ENCODE assay signal across 9 cellular contexts in genomic region chr5:32283539-32284377, GRCh38. TPM values are rescaled to one million over a fixed set of nuclear protein-coding genes. Genes with fewer than 3 reads are reported as not detected.
DNase-seq lines count a peak whose midpoint lies in the region; ATAC-seq and TF ChIP-seq lines count a peak whose summit lies in the region.
"Had no signal": no experiment of that assay in that cellular context is flagged by ENCODE, and none has a peak within 500 bp of the region (broad histone marks: within the 10 kb centered on the region; RNA-seq: fewer than 3 reads in every experiment).

No MANE protein-coding gene starts in this region.

- no peak overlapping the region for H3K4me3 ChIP-seq in MM.1S (ENCODE audit: low read length)

- no peaks in the 10 kb centered on the region for H3K27me3 Mint-ChIP-seq in T-helper 17 cell

- peak; percentile 52 for ATAC-seq in GM18502 (IDR thresholded peaks at IDR 0.05; ENCODE audit: poor library complexity, unreplicated experiment)
- ATAC-seq in GM21786 (IDR thresholded peaks at IDR 0.05; ENCODE audit: unreplicated experiment): peak; percentile 62
- no peak for ATAC-seq in T-helper 17 cell
- ATAC-seq: Right ventricle myocardium inferior had no signal

- H3K4me1 Mint-ChIP-seq in T-helper 17 cell: peaks cover 24% of the 10 kb centered on the region

- H3K4me1 ChIP-seq in MM.1S (ENCODE audit: low read length): peaks cover 80% of the 10 kb centered on the region

- peak overlapping the region; percentile 32; the same call in 1 of the 2 replicates for H3K27ac ChIP-seq in MM.1S (ENCODE audit: low read length)

- no peak overlapping the region for H3K27ac Mint-ChIP-seq in T-helper 17 cell

- peak; percentile 29 for DNase-seq in MM.1S
- peak; percentile 53 for DNase-seq in glomerular visceral epithelial cell (ENCODE audit: extremely low spot score)
- DNase-seq in globus pallidus (ENCODE audit: low spot score): no peak
- no peak for DNase-seq in superior temporal gyrus (ENCODE audit: extremely low spot score)
- no peak for DNase-seq in T-helper 17 cell
- DNase-seq in T1000 (lab: John Stamatoyannopoulos, UW): no peak

- no peaks in the 10 kb centered on the region for H3K36me3 Mint-ChIP-seq in T-helper 17 cell (ENCODE audit: low read depth)

- H3F3A ChIP-seq in MM.1S (ENCODE audit: insufficient read depth, low read length): peaks cover 77% of the 10 kb centered on the region

- no peak overlapping the region for H3K4me2 ChIP-seq in MM.1S (ENCODE audit: low read depth, low read length)

- no peaks in the 10 kb centered on the region for H3K27me3 ChIP-seq in MM.1S (replicated peaks; ENCODE audit: insufficient read depth, low read length)

- no peaks in the 10 kb centered on the region for H3K9me3 ChIP-seq in MM.1S (replicated peaks; ENCODE audit: insufficient read depth, low read length)
- H3K9me3 ChIP-seq in T-helper 17 cell (ENCODE audit: control insufficient read depth, low read length, poor library complexity, severe bottlenecking): no peaks in the 10 kb centered on the region

- H2AFZ ChIP-seq in MM.1S (ENCODE audit: low read length): no peak overlapping the region

- H3K9me2 ChIP-seq in MM.1S (replicated peaks; ENCODE audit: insufficient read depth, low read length): no peaks in the 10 kb centered on the region

- no peak overlapping the region for H3K9ac ChIP-seq in MM.1S (ENCODE audit: low read length)

- no peaks in the 10 kb centered on the region for H4K20me1 ChIP-seq in MM.1S (ENCODE audit: insufficient read depth, low read length)

- no peaks in the 10 kb centered on the region; the same call in 1 of the 2 replicates for H3K36me3 ChIP-seq in MM.1S (replicated peaks; ENCODE audit: insufficient read depth, low read length)

- TF ChIP-seq CTCF in MM.1S (IDR thresholded peaks at IDR 0.05; ENCODE audit: low read length): no peak

- peaks cover 69% of the 10 kb centered on the region for H3K79me2 ChIP-seq in MM.1S (ENCODE audit: low read length)

- H3K4me3 Mint-ChIP-seq in T-helper 17 cell: no peak overlapping the region

RNA-seq across cellular contexts. Expression of gene MTMR12, which starts 29.0 kb away (rescaled TPM):
- 10 to 100 TPM; 20.6 to 29.4 TPM for total RNA-seq in T-helper 17 cell

Comparison
In these comparisons a context has a peak if more than half of its experiments do, and no peak if none do; other contexts are left out.
1. DNase-seq: peak in MM.1S (single experiment) and glomerular visceral epithelial cell (single experiment); none in globus pallidus (single experiment), superior temporal gyrus (single experiment), T-helper 17 cell (0 of 3) and T1000 (single experiment).